In genomic region chr7:30503273-30504212, GRCh38 we compare ENCODE assay signal across 8 cellular contexts. TPM values are rescaled to one million over a fixed set of nuclear protein-coding genes. Genes with fewer than 3 reads are reported as not detected.
DNase-seq lines count a peak whose midpoint lies in the region; ATAC-seq and TF ChIP-seq lines count a peak whose summit lies in the region.

No MANE protein-coding gene starts in this region.

- H3K36me3 Mint-ChIP-seq in activated naive CD4-positive, alpha-beta T cell treated with anti-CD3 and anti-CD28 coated beads, Interleukin-2, amount 50 U/mL, for 24 hours: peaks cover 15% of the 10 kb centered on the region
- H3K36me3 Mint-ChIP-seq in activated naive CD8-positive, alpha-beta T cell treated with anti-CD3 and anti-CD28 coated beads for 36 hours: peaks cover 36% of the 10 kb centered on the region
- H3K36me3 Mint-ChIP-seq in type B pancreatic cell: peaks cover 36% of the 10 kb centered on the region

- peak overlapping the region in 1 of 2 donors; percentile 83 for H3K27ac ChIP-seq in left lung

- TF ChIP-seq CTCF in left lung (IDR thresholded peaks at IDR 0.05) (no peak), type B pancreatic cell (conservative IDR thresholded peaks at IDR 0.05) (no peak)

- intact Hi-C loops in left lung (cut with DNase I): no loop called here

- H3K27me3 Mint-ChIP-seq in activated naive CD4-positive, alpha-beta T cell treated with anti-CD3 and anti-CD28 coated beads, Interleukin-2, amount 50 U/mL, for 24 hours: no peaks in the 10 kb centered on the region
- no peaks in the 10 kb centered on the region for H3K27me3 Mint-ChIP-seq in activated naive CD8-positive, alpha-beta T cell treated with anti-CD3 and anti-CD28 coated beads for 36 hours
- no peaks in the 10 kb centered on the region for H3K27me3 Mint-ChIP-seq in type B pancreatic cell

- H3K9me3 ChIP-seq in left lung: peaks cover 0 to 3% of the 10 kb centered on the region in 2 donors

- H3K4me3 ChIP-seq in left lung: peak overlapping the region; percentile 74 to 98

- H3K27ac Mint-ChIP-seq in activated naive CD4-positive, alpha-beta T cell treated with anti-CD3 and anti-CD28 coated beads, Interleukin-2, amount 50 U/mL, for 24 hours: peak overlapping the region; percentile 90
- H3K27ac Mint-ChIP-seq in activated naive CD8-positive, alpha-beta T cell treated with anti-CD3 and anti-CD28 coated beads for 36 hours: peak overlapping the region; percentile 85
- peak overlapping the region; percentile 95 for H3K27ac Mint-ChIP-seq in type B pancreatic cell

- no peaks in the 10 kb centered on the region for H3K27me3 ChIP-seq in left lung

- peaks cover 0 to 9% of the 10 kb centered on the region in 2 donors for H3K36me3 ChIP-seq in left lung

- peaks cover 12 to 19% of the 10 kb centered on the region in 2 donors for H3K4me1 ChIP-seq in left lung

- no peak for DNase-seq in activated naive CD4-positive, alpha-beta T cell treated with anti-CD3 and anti-CD28 coated beads, Interleukin-2, amount 50 U/mL, for 16 hours
- DNase-seq in activated naive CD8-positive, alpha-beta T cell treated with anti-CD3 and anti-CD28 coated beads for 36 hours: no peak
- DNase-seq in left lung (no peak), type B pancreatic cell (ENCODE audit: extremely low spot score, unreplicated experiment) (no peak), HuH-7 (ENCODE audit: low spot score) (no peak), activated gamma-delta T cell (lab: John Stamatoyannopoulos, UW) (no peak)
- no peak for DNase-seq in activated CD8-positive, alpha-beta memory T cell treated with anti-CD3 and anti-CD28 coated beads for 24 hours

- peaks cover 49% of the 10 kb centered on the region for H3K4me1 Mint-ChIP-seq in activated naive CD4-positive, alpha-beta T cell treated with anti-CD3 and anti-CD28 coated beads, Interleukin-2, amount 50 U/mL, for 24 hours
- peaks cover 37% of the 10 kb centered on the region for H3K4me1 Mint-ChIP-seq in activated naive CD8-positive, alpha-beta T cell treated with anti-CD3 and anti-CD28 coated beads for 36 hours
- peaks cover 31% of the 10 kb centered on the region for H3K4me1 Mint-ChIP-seq in type B pancreatic cell (ENCODE audit: unreplicated experiment)

- ATAC-seq in left lung: peak; percentile 29

- H3K4me3 Mint-ChIP-seq in activated naive CD4-positive, alpha-beta T cell treated with anti-CD3 and anti-CD28 coated beads, Interleukin-2, amount 50 U/mL, for 24 hours: peak overlapping the region; percentile 97
- peak overlapping the region; percentile 82 for H3K4me3 Mint-ChIP-seq in activated naive CD8-positive, alpha-beta T cell treated with anti-CD3 and anti-CD28 coated beads for 36 hours
- peak overlapping the region; percentile 90 for H3K4me3 Mint-ChIP-seq in type B pancreatic cell

- H3K9me3 Mint-ChIP-seq in activated naive CD4-positive, alpha-beta T cell treated with anti-CD3 and anti-CD28 coated beads, Interleukin-2, amount 50 U/mL, for 24 hours: no peaks in the 10 kb centered on the region
- H3K9me3 Mint-ChIP-seq in activated naive CD8-positive, alpha-beta T cell treated with anti-CD3 and anti-CD28 coated beads for 36 hours: no peaks in the 10 kb centered on the region
- H3K9me3 Mint-ChIP-seq in type B pancreatic cell: peaks cover 4% of the 10 kb centered on the region

RNA-seq across cellular contexts. Expression of gene GGCT, which starts 1.1 kb away (rescaled TPM):
- 10 to 100 TPM; 91.4 to 93.3 TPM for total RNA-seq in activated naive CD8-positive, alpha-beta T cell treated with anti-CD3 and anti-CD28 coated beads for 36 hours
- total RNA-seq in left lung: 10 to 100 TPM; 41.9 to 42.9 TPM
- 72.6 and 105 TPM in 2 replicates for total RNA-seq in type B pancreatic cell (ENCODE audit: low replicate concordance)

RNA-seq across cellular contexts. Expression of gene NOD1, which starts 25.0 kb away (rescaled TPM):
- total RNA-seq in activated naive CD8-positive, alpha-beta T cell treated with anti-CD3 and anti-CD28 coated beads for 36 hours: 10 to 100 TPM; 12.6 to 12.8 TPM
- 10 to 100 TPM; 18.4 to 22.6 TPM for total RNA-seq in left lung
- 10.9 and 11.4 TPM in 2 replicates for total RNA-seq in type B pancreatic cell (ENCODE audit: low replicate concordance)
